ENCODE assay signal across 27 cellular contexts in the genomic region with DNA sequence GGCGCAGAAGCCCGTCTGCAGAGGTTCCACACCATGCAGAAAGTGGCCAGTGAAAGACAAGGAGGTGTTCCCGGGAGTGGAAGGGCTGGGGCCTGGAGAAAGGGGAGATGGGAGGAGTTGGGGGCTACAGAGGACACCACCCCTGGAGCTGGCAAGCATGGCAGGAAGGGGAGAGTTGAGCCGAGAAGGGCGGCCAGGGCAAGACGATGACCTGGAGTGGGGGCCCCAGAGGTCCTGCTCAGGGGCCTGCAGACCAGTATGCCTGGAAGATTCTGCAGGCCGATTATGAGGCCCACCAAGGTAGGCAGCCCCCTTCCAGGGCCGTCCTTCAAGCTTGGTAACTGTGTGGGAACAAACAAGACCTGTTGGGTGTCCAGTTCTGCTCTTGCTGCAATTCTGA.
"Had no signal": no experiment of that assay in that cellular context is flagged by ENCODE, and none has a peak within 500 bp of the region (broad histone marks: within the 10 kb centered on the region; RNA-seq: fewer than 3 reads in every experiment).

No MANE protein-coding gene starts in this region.

- H3K9me3 Mint-ChIP-seq: activated T-cell treated with anti-CD3 and anti-CD28 coated beads, Interleukin-2, amount 50 U/mL, for 4 hours; activated T-helper 17 cell treated with anti-CD3 and anti-CD28 coated beads, Interleukin-2, amount 50 U/mL, for 72 hours had no signal

- H3K4me1 ChIP-seq: ascending aorta, breast epithelium, colonic mucosa, gastrocnemius medialis, heart left ventricle had no signal

- DNase-seq: activated CD4-positive, alpha-beta memory T cell treated with anti-CD3 and anti-CD28 coated beads, Interleukin-2, amount 10 ng/mL, durations not matched to agents 7 days and 5 days; activated CD4-positive, alpha-beta T cell treated with anti-CD3 and anti-CD28 coated beads for 1 hour; activated CD4-positive, alpha-beta T cell treated with anti-CD3 and anti-CD28 coated beads for 4 hours; activated CD4-positive, alpha-beta T cell treated with anti-CD3 and anti-CD28 coated beads, Interleukin-2, amount 10 ng/mL, durations not matched to agents 7 days and 5 days; activated CD4-positive, alpha-beta T cell treated with anti-CD3 and anti-CD28 coated beads, Interleukin-2, amount 50 U/mL, for 4 hours; activated effector memory CD4-positive, alpha-beta T cell treated with Interleukin-2 at 50 U/mL for 16 hours; activated gamma-delta T cell treated with Interleukin-2 at 50 U/mL for 16 hours; activated naive CD4-positive, alpha-beta T cell treated with anti-CD3 and anti-CD28 coated beads, Interleukin-2, amount 50 U/mL, for 16 hours; activated naive CD4-positive, alpha-beta T cell treated with Interleukin-2 at 50 U/mL for 16 hours; activated naive CD8-positive, alpha-beta T cell treated with anti-CD3 and anti-CD28 coated beads for 36 hours; activated T-cell treated with anti-CD3 and anti-CD28 coated beads, Interleukin-2, amount 50 U/mL, for 4 hours; central memory CD4-positive, alpha-beta T cell; cerebellar nuclear complex; colonic mucosa; effector memory CD4-positive, alpha-beta T cell; endodermal cell; foreskin keratinocyte; gastrocnemius medialis; glutamatergic neuron; heart left ventricle; T-helper 2 cell had no signal

- H3K27me3 ChIP-seq: ascending aorta, breast epithelium, cardiac muscle cell, colonic mucosa, foreskin keratinocyte, gastrocnemius medialis, heart left ventricle had no signal

- H3K27me3 Mint-ChIP-seq: activated CD4-positive, alpha-beta memory T cell treated with anti-CD3 and anti-CD28 coated beads, Interleukin-2, amount 10 ng/mL, durations not matched to agents 7 days and 5 days; activated CD4-positive, alpha-beta T cell treated with anti-CD3 and anti-CD28 coated beads, Interleukin-2, amount 10 ng/mL, durations not matched to agents 7 days and 5 days; activated naive CD8-positive, alpha-beta T cell treated with anti-CD3 and anti-CD28 coated beads for 36 hours; activated T-helper 17 cell treated with anti-CD3 and anti-CD28 coated beads, Interleukin-2, amount 50 U/mL, for 72 hours had no signal

- ATAC-seq: activated T-cell treated with anti-CD3 and anti-CD28 coated beads, Interleukin-2, amount 50 U/mL, for 4 hours; activated T-helper 17 cell treated with anti-CD3 and anti-CD28 coated beads, Interleukin-2, amount 50 U/mL, for 72 hours; esophagus mucosa; foreskin keratinocyte; gastrocnemius medialis; heart left ventricle had no signal

- H3K27ac Mint-ChIP-seq: activated CD4-positive, alpha-beta memory T cell treated with anti-CD3 and anti-CD28 coated beads, Interleukin-2, amount 10 ng/mL, durations not matched to agents 7 days and 5 days; activated CD4-positive, alpha-beta T cell treated with anti-CD3 and anti-CD28 coated beads, Interleukin-2, amount 10 ng/mL, durations not matched to agents 7 days and 5 days; activated naive CD8-positive, alpha-beta T cell treated with anti-CD3 and anti-CD28 coated beads for 36 hours; activated T-helper 17 cell treated with anti-CD3 and anti-CD28 coated beads, Interleukin-2, amount 50 U/mL, for 72 hours; endodermal cell had no signal

- H3K4me3 Mint-ChIP-seq: activated CD4-positive, alpha-beta memory T cell treated with anti-CD3 and anti-CD28 coated beads, Interleukin-2, amount 10 ng/mL, durations not matched to agents 7 days and 5 days; activated CD4-positive, alpha-beta T cell treated with anti-CD3 and anti-CD28 coated beads, Interleukin-2, amount 10 ng/mL, durations not matched to agents 7 days and 5 days; activated naive CD8-positive, alpha-beta T cell treated with anti-CD3 and anti-CD28 coated beads for 36 hours; activated T-cell treated with anti-CD3 and anti-CD28 coated beads, Interleukin-2, amount 50 U/mL, for 4 hours; activated T-helper 17 cell treated with anti-CD3 and anti-CD28 coated beads, Interleukin-2, amount 50 U/mL, for 72 hours; brain; endodermal cell had no signal

- H3K27ac ChIP-seq: ascending aorta, breast epithelium, cardiac muscle cell, colonic mucosa, foreskin keratinocyte, gastrocnemius medialis, heart left ventricle had no signal

- H3K4me1 Mint-ChIP-seq: activated CD4-positive, alpha-beta memory T cell treated with anti-CD3 and anti-CD28 coated beads, Interleukin-2, amount 10 ng/mL, durations not matched to agents 7 days and 5 days; activated CD4-positive, alpha-beta T cell treated with anti-CD3 and anti-CD28 coated beads, Interleukin-2, amount 10 ng/mL, durations not matched to agents 7 days and 5 days; activated naive CD8-positive, alpha-beta T cell treated with anti-CD3 and anti-CD28 coated beads for 36 hours; activated T-helper 17 cell treated with anti-CD3 and anti-CD28 coated beads, Interleukin-2, amount 50 U/mL, for 72 hours; brain had no signal

- H3K9me3 ChIP-seq: ascending aorta, colonic mucosa, gastrocnemius medialis had no signal

- H3K36me3 ChIP-seq: ascending aorta, breast epithelium, cardiac muscle cell, colonic mucosa, gastrocnemius medialis had no signal

- H3K4me3 ChIP-seq: ascending aorta, breast epithelium, cardiac muscle cell, colonic mucosa, gastrocnemius medialis, heart left ventricle had no signal
